ENCODE assay signal across 9 cellular contexts in genomic region chr1:23561813-23562100, GRCh38. TPM values are rescaled to one million over a fixed set of nuclear protein-coding genes. Genes with fewer than 3 reads are reported as not detected.
DNase-seq lines count a peak whose midpoint lies in the region; ATAC-seq and TF ChIP-seq lines count a peak whose summit lies in the region.
"Had no signal": no experiment of that assay in that cellular context is flagged by ENCODE, and none has a peak within 500 bp of the region (broad histone marks: within the 10 kb centered on the region; RNA-seq: fewer than 3 reads in every experiment).

No MANE protein-coding gene starts in this region.

- peaks cover 0 to 9% (median 1%) of the 10 kb centered on the region in 3 donors for H3K36me3 Mint-ChIP-seq in CD8-positive, alpha-beta memory T cell

- no peak for ATAC-seq in psoas muscle

- no peaks in the 10 kb centered on the region for H3K9me3 Mint-ChIP-seq in CD8-positive, alpha-beta memory T cell
- H3K9me3 Mint-ChIP-seq: T-helper 2 cell treated with Interferon-gamma antibody and Interleukin-4, amounts not matched to agents 5 μg/mL and 100 μg/mL, for 36 hours had no signal

- no peaks in the 10 kb centered on the region for H3K27me3 ChIP-seq in CD8-positive, alpha-beta memory T cell (ENCODE audit: insufficient read depth, low read length, poor library complexity, severe bottlenecking)
- H3K27me3 ChIP-seq in SJSA1 (replicated peaks) (no peaks in the 10 kb centered on the region), psoas muscle (ENCODE audit: insufficient read depth in 3 of 3, low read length in 2 of 3) (no peaks in the 10 kb centered on the region)

- CTCF ChIA-PET in CD8-positive, alpha-beta memory T cell (lab: Charles Lee): interaction anchor here (1.6 to 2.8 kb wide), 2 partner anchors 15 to 76 kb away, joined by 5 to 7 read pairs; no protein-coding TSS in a partner anchor

- in situ Hi-C loops in KBM-7 (cut with MboI; ENCODE audit: low pct_unique_long_range_greater_than_20kb, low sequenced_read_pairs): no loop called here

- H3K4me3 ChIP-seq in CD8-positive, alpha-beta memory T cell (ENCODE audit: low read length): no peak overlapping the region
- H3K4me3 ChIP-seq in SJSA1 (no peak overlapping the region), psoas muscle (peak overlapping the region; percentile 74)

- peaks cover 7 to 9% of the 10 kb centered on the region in 2 donors for H3K27me3 Mint-ChIP-seq in CD8-positive, alpha-beta memory T cell

- peaks cover 32% of the 10 kb centered on the region for H3K4me1 ChIP-seq in CD8-positive, alpha-beta memory T cell (ENCODE audit: insufficient read depth, low read length)
- peaks cover 57% of the 10 kb centered on the region for H3K4me1 ChIP-seq in SJSA1 (replicated peaks)
- peaks cover 25% of the 10 kb centered on the region for H3K4me1 ChIP-seq in psoas muscle

- 44 to 48% (median 44%) methylated on average over 2 of the region's 2 CpGs for whole genome bisulfite sequencing in psoas muscle, 3 donors

- peak overlapping the region; percentile 52 for H3K27ac ChIP-seq in CD8-positive, alpha-beta memory T cell (ENCODE audit: low read depth, low read length)
- H3K27ac ChIP-seq in SJSA1 (peak overlapping the region; percentile 97), psoas muscle (peak overlapping the region; percentile 79)

- TF ChIP-seq CTCF in psoas muscle (IDR thresholded peaks at IDR 0.05): no peak

- H3K4me3 Mint-ChIP-seq in CD8-positive, alpha-beta memory T cell: peak overlapping the region in 1 of 7 donors; percentile 44

- DNase-seq in CD8-positive, alpha-beta memory T cell: no peak
- DNase-seq in SJSA1 (ENCODE audit: low read depth in 1 of 2, low spot score in 2 of 2) (no peak), fibroblast of gingiva (ENCODE audit: low read depth) (peak; percentile 29), psoas muscle (no peak), KBM-7 (no peak), COLO668 (lab: John Stamatoyannopoulos, UW; ENCODE audit: unreplicated experiment) (no peak), NCI-H774 (lab: John Stamatoyannopoulos, UW) (no peak), activated gamma-delta T cell treated with Interleukin-2 at 50 U/mL for 16 hours (no peak)

- no peaks in the 10 kb centered on the region for H3K9me3 ChIP-seq in CD8-positive, alpha-beta memory T cell (ENCODE audit: low read length)
- H3K9me3 ChIP-seq in SJSA1 (replicated peaks): no peaks in the 10 kb centered on the region
- H3K9me3 ChIP-seq in psoas muscle: no peaks in the 10 kb centered on the region

- peak overlapping the region in 1 of 8 donors; percentile 25 for H3K27ac Mint-ChIP-seq in CD8-positive, alpha-beta memory T cell
- H3K27ac Mint-ChIP-seq: T-helper 2 cell treated with Interferon-gamma antibody and Interleukin-4, amounts not matched to agents 5 μg/mL and 100 μg/mL, for 36 hours had no signal

- H3K4me1 Mint-ChIP-seq in CD8-positive, alpha-beta memory T cell: peaks cover 26 to 47% (median 37%) of the 10 kb centered on the region in 3 donors

- intact Hi-C loops in psoas muscle (cut with DNase I): no loop called here

- POLR2A ChIA-PET in CD8-positive, alpha-beta memory T cell (lab: Charles Lee): interaction anchor here (0.6 kb wide), 2 partner anchors 16 to 226 kb away, joined by 3 to 6 read pairs; no protein-coding TSS in a partner anchor

- H3K36me3 ChIP-seq in CD8-positive, alpha-beta memory T cell (ENCODE audit: insufficient read depth, low read length): no peaks in the 10 kb centered on the region
- H3K36me3 ChIP-seq in SJSA1 (peaks cover 25% of the 10 kb centered on the region), psoas muscle (ENCODE audit: insufficient read depth in 1 of 2, low read depth in 1 of 2) (peaks cover 0 to 9% of the 10 kb centered on the region in 2 donors)

RNA-seq across cellular contexts. Expression of gene ID3, which starts 2.5 kb away (rescaled TPM):
- 10 to 100 TPM; 18.4 to 19.3 TPM for total RNA-seq in CD8-positive, alpha-beta memory T cell
- 4.7 TPM for polyA plus RNA-seq in CD8-positive, alpha-beta memory T cell
- total RNA-seq in SJSA1 (2014; rRNA removed; shearing (Covaris generic)): 400 and 615 TPM in 2 replicates
- 10 to 100 TPM; 17.8 to 97.3 (median 81.2) TPM for total RNA-seq in psoas muscle
- 100 to 1,000 TPM in 1 of 3 donors, 10 to 100 TPM in 2; 26.8 to 126 (median 33.7) TPM for polyA plus RNA-seq in psoas muscle

RNA-seq across cellular contexts. Expression of gene E2F2, which starts 30.7 kb away (rescaled TPM):
- total RNA-seq in CD8-positive, alpha-beta memory T cell: 10 to 100 TPM; 19.1 to 19.6 TPM
- polyA plus RNA-seq in CD8-positive, alpha-beta memory T cell: 0.76 TPM
- 7.3 and 12.3 TPM in 2 replicates for total RNA-seq in SJSA1 (2014; rRNA removed; shearing (Covaris generic))
- under 1 TPM in 3 of 4 donors, not detected in 1; 0.06 to 0.32 (median 0.17) TPM for total RNA-seq in psoas muscle
- polyA plus RNA-seq in psoas muscle: under 1 TPM in 2 of 3 donors, not detected in 1; 0.03 to 0.05 TPM
